ENCODE assay signal across 23 cellular contexts in genomic region chr10:110103921-110104461, GRCh38.
DNase-seq lines count a peak whose midpoint lies in the region; ATAC-seq and TF ChIP-seq lines count a peak whose summit lies in the region.
"Had no signal": no experiment of that assay in that cellular context is flagged by ENCODE, and none has a peak within 500 bp of the region (broad histone marks: within the 10 kb centered on the region; RNA-seq: fewer than 3 reads in every experiment).

No MANE protein-coding gene starts in this region.

- no peaks in the 10 kb centered on the region for H3K4me1 ChIP-seq in GM23248 (ENCODE audit: insufficient read depth)
- no peaks in the 10 kb centered on the region for H3K4me1 ChIP-seq in mesendoderm (ENCODE audit: control insufficient read depth, low read depth, low read length)
- peaks cover 1 to 19% of the 10 kb centered on the region in 2 donors for H3K4me1 ChIP-seq in thyroid gland
- H3K4me1 ChIP-seq: BLaER1 had no signal

- H3K27me3 ChIP-seq in CD4-positive, alpha-beta T cell (ENCODE audit: control insufficient read depth, insufficient read depth, low read length): no peaks in the 10 kb centered on the region
- H3K27me3 ChIP-seq in GM23248 (replicated peaks; ENCODE audit: insufficient read depth) (no peaks in the 10 kb centered on the region), mesendoderm (ENCODE audit: insufficient read depth, low read length, poor library complexity) (no peaks in the 10 kb centered on the region), thyroid gland (no peaks in the 10 kb centered on the region)
- H3K27me3 ChIP-seq: BLaER1 had no signal

- H4K5ac ChIP-seq in mesendoderm (ENCODE audit: low read length): no peak overlapping the region

- no peak overlapping the region for H3K4me3 Mint-ChIP-seq in CD4-positive, alpha-beta T cell
- H3K4me3 Mint-ChIP-seq: endodermal cell, HFFc6 had no signal

- no peak overlapping the region for H2BK5ac ChIP-seq in mesendoderm (ENCODE audit: low read length)

- H3K36me3 ChIP-seq in GM23248 (ENCODE audit: low read depth) (peaks cover 41% of the 10 kb centered on the region), mesendoderm (ENCODE audit: control insufficient read depth, insufficient read depth, low read length) (no peaks in the 10 kb centered on the region), thyroid gland (no peaks in the 10 kb centered on the region)

- in situ Hi-C loops in GM23248 (cut with MboI): no loop called here

- H3K4me2 ChIP-seq in GM23248 (ENCODE audit: unreplicated experiment) (no peak overlapping the region), mesendoderm (ENCODE audit: low read length) (no peak overlapping the region)
- H3K4me2 ChIP-seq: BLaER1 had no signal

- no peak for DNase-seq in CD4-positive, alpha-beta T cell
- DNase-seq in GM23248: peak; percentile 22
- DNase-seq in amniotic epithelial cell (ENCODE audit: low read depth): peak; percentile 24
- DNase-seq in mesendoderm: no peak
- no peak for DNase-seq in thyroid gland
- no peak for DNase-seq in kidney tubule cell (ENCODE audit: low spot score)
- DNase-seq in substantia nigra (lab: John Stamatoyannopoulos, UW): no peak
- DNase-seq: activated CD4-positive, CD25-positive, alpha-beta regulatory T cell; amniotic stem cell; endodermal cell; HFFc6; islet precursor cell; midbrain; MV-4-11; NCI-H2029; NCI-H524; nucleus accumbens; right cardiac atrium; SHP77 treated with DMSO at 0.1 percent for 48 hours; stimulated activated CD4-positive, alpha-beta T cell treated with anti-CD3 and anti-CD28 coated beads, Interleukin-2, amount 100 ng/mL, for 24 hours; T-helper 2 cell had no signal

- CTCF ChIA-PET in CD4-positive, alpha-beta T cell (lab: Charles Lee): interaction anchor here (1.0 to 1.3 kb wide), 4 partner anchors 9 to 220 kb away, joined by 3 to 4 read pairs (median 3); no protein-coding TSS in a partner anchor

- H2AK5ac ChIP-seq in mesendoderm (ENCODE audit: low read length): no peak overlapping the region

- peaks cover 73% of the 10 kb centered on the region for H3K4me1 Mint-ChIP-seq in CD4-positive, alpha-beta T cell (ENCODE audit: low read depth)

- H3K27ac Mint-ChIP-seq in CD4-positive, alpha-beta T cell: peak overlapping the region; percentile 40
- H3K27ac Mint-ChIP-seq: endodermal cell, HFFc6 had no signal

- no peak overlapping the region for H2AFZ ChIP-seq in GM23248

- H3K79me2 ChIP-seq in GM23248 (ENCODE audit: insufficient read depth): peaks cover 85% of the 10 kb centered on the region
- no peaks in the 10 kb centered on the region for H3K79me2 ChIP-seq in mesendoderm (ENCODE audit: control insufficient read depth, insufficient read depth, low read length)

- POLR2A ChIA-PET in CD4-positive, alpha-beta T cell (lab: Charles Lee): interaction anchor here (0.6 to 1.0 kb wide), 3 partner anchors 61 to 184 kb away, joined by 3 to 5 read pairs (median 3); no protein-coding TSS in a partner anchor

- no peak for TF ChIP-seq POLR2A in thyroid gland (IDR thresholded peaks at IDR 0.05)

- peak overlapping the region; percentile 60 for H3K18ac ChIP-seq in mesendoderm (ENCODE audit: low read length)

- H3K27me3 Mint-ChIP-seq in CD4-positive, alpha-beta T cell: no peaks in the 10 kb centered on the region

- no peaks in the 10 kb centered on the region for H3K9me2 ChIP-seq in GM23248 (ENCODE audit: insufficient read depth)

- H3K79me1 ChIP-seq in mesendoderm (ENCODE audit: low read length): no peaks in the 10 kb centered on the region

- no peak for TF ChIP-seq CTCF in CD4-positive, alpha-beta T cell (IDR thresholded peaks at IDR 0.05)
- TF ChIP-seq CTCF in thyroid gland (IDR thresholded peaks at IDR 0.05): no peak

- no peaks in the 10 kb centered on the region for H4K20me1 ChIP-seq in GM23248 (ENCODE audit: insufficient read depth)
- H4K20me1 ChIP-seq: BLaER1 had no signal

- H3K4me3 ChIP-seq in GM23248: no peak overlapping the region
- H3K4me3 ChIP-seq in mesendoderm (ENCODE audit: low read length): no peak overlapping the region
- no peak overlapping the region for H3K4me3 ChIP-seq in thyroid gland (replicated peaks in 1 of 3)
- H3K4me3 ChIP-seq: BLaER1 had no signal

- H3F3A ChIP-seq in GM23248 (ENCODE audit: insufficient read depth): 0 out of 2 replicates have a peak, but pooled peaks cover 6% of the 10 kb centered on the region

- no peak overlapping the region for H4K8ac ChIP-seq in mesendoderm (ENCODE audit: low read depth, low read length)

- intact Hi-C loops in CD4-positive, alpha-beta T cell (cut with DNase I, micrococcal nuclease): loop anchor here in 1 of 2 experiments (2.0 to 10.0 kb wide), 3 partner anchors 37 to 219 kb away; no protein-coding TSS in a partner anchor
- intact Hi-C loops in thyroid gland (cut with DNase I): no loop called here

- no peak overlapping the region for H2BK120ac ChIP-seq in mesendoderm (ENCODE audit: low read depth, low read length)

- H3K9ac ChIP-seq in GM23248: no peak overlapping the region
- no peak overlapping the region for H3K9ac ChIP-seq in mesendoderm (ENCODE audit: low read length)
- H3K9ac ChIP-seq: BLaER1 had no signal

- H3K23ac ChIP-seq in mesendoderm (ENCODE audit: low read length): no peak overlapping the region

- H3K9me3 ChIP-seq in CD4-positive, alpha-beta T cell (ENCODE audit: control insufficient read depth, low read length): no peaks in the 10 kb centered on the region
- H3K9me3 ChIP-seq in GM23248 (ENCODE audit: low read depth): no peaks in the 10 kb centered on the region
- no peaks in the 10 kb centered on the region for H3K9me3 ChIP-seq in thyroid gland
- H3K9me3 ChIP-seq: BLaER1 had no signal

- H3K27ac ChIP-seq in CD4-positive, alpha-beta T cell (ENCODE audit: low read depth, low read length): no peak overlapping the region
- H3K27ac ChIP-seq in GM23248: no peak overlapping the region
- no peak overlapping the region for H3K27ac ChIP-seq in mesendoderm (ENCODE audit: low read depth, low read length)
- peak overlapping the region in 1 of 3 donors; percentile 5 for H3K27ac ChIP-seq in thyroid gland
- H3K27ac ChIP-seq in substantia nigra (ENCODE audit: low read depth, low read length, poor library complexity, severe bottlenecking): no peak overlapping the region
- H3K27ac ChIP-seq: BLaER1 had no signal

- H2BK15ac ChIP-seq in mesendoderm (replicated peaks; ENCODE audit: low read depth): no peak overlapping the region

- H3K4ac ChIP-seq in mesendoderm (ENCODE audit: low read depth, low read length): no peak overlapping the region

- H3K36me3 Mint-ChIP-seq in CD4-positive, alpha-beta T cell (ENCODE audit: low read depth): peaks cover 93% of the 10 kb centered on the region

- peak; percentile 60 for ATAC-seq in CD4-positive, alpha-beta T cell (ENCODE audit: poor library complexity)
- ATAC-seq: HepG2 had no signal

- no peaks in the 10 kb centered on the region for H3K9me3 Mint-ChIP-seq in CD4-positive, alpha-beta T cell
- H3K9me3 Mint-ChIP-seq: endodermal cell, HFFc6 had no signal

- H3K56ac ChIP-seq in mesendoderm (ENCODE audit: low read length): no peak overlapping the region

Comparison
In these comparisons a context has a peak if more than half of its experiments do, and no peak if none do; other contexts are left out.
1. DNase-seq: peak in GM23248 (single experiment) and amniotic epithelial cell (single experiment); none in CD4-positive, alpha-beta T cell (0 of 10), mesendoderm (single experiment), thyroid gland (0 of 2), kidney tubule cell (single experiment) and substantia nigra (0 of 49).